In the genomic region with DNA sequence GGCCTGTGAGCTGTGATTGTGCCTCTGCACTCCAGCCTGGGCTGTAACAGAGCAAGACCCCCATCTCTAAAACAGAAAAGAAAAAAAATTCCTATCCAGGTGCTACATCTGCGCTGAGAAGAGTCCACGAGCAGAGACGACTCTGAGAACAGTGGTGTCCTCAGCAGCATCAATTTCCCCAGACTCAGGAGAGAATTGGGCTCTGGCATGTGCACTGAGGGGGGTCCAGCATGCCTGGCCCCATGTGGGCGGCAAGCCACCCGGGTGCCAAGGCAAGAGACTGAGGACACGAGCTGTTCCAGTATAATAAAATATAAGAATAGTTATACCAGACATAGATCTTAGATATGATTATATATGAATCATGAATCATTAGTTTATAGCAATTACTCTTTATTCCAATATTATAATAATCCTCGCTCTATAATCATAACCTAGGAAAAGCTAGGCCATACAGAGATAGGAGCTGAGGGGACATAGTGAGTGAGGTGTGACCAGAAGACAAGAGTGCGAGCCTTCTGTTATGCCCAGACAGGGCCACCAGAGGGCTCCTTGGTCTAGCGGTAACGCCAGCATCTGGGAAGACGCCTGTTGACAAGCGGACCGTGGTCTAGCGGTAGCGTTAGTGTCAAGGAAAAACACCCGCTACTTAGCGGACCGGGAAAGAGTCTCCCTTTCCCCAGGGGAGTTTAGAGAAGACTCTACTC, we compare ENCODE assay signal across 1 cellular context.
A peak's percentile ranks its signal among the peaks of the same experiment; 100 is the strongest.
TF ChIP-seq lines count a peak whose summit lies in the region.

No MANE protein-coding gene starts in this region.

TF ChIP-seq in A549, 52 proteins besides CTCF, POLR2A, EP300 and RAD21:
- TF ChIP-seq SMC3 (IDR thresholded peaks at IDR 0.05), result peak; percentile 34; the same call in 1 of the 3 replicates
